ENCODE assay signal across 11 cellular contexts in genomic region chr11:71780771-71781170, GRCh38. TPM values are rescaled to one million over a fixed set of nuclear protein-coding genes. Genes with fewer than 3 reads are reported as not detected.
DNase-seq lines count a peak whose midpoint lies in the region; ATAC-seq and TF ChIP-seq lines count a peak whose summit lies in the region.
"Not testable (repeated sequence)": the region's sequence is repeated elsewhere in the genome, so short reads cannot be mapped to it uniquely, and the experiment has no call there.
"Had no signal": no experiment of that assay in that cellular context is flagged by ENCODE, and none has a peak within 500 bp of the region (broad histone marks: within the 10 kb centered on the region; RNA-seq: fewer than 3 reads in every experiment).

No MANE protein-coding gene starts in this region.

- POLR2A ChIA-PET in HCT116 (lab: Charles Lee) = not testable (repeated sequence)

- not testable (repeated sequence) for H3K4me3 ChIP-seq in HCT116 (replicated peaks in 1 of 2; ENCODE audit: low read depth in 1 of 2, low read length in 2 of 2); colonic mucosa

- H2AFZ ChIP-seq in HCT116 (ENCODE audit: low read depth, low read length, poor library complexity, severe bottlenecking) = not testable (repeated sequence)

- not testable (repeated sequence) for H4K20me1 ChIP-seq in HCT116 (ENCODE audit: insufficient read depth)

- not testable (repeated sequence) for ATAC-seq in HCT116
- peak; percentile 89 for ATAC-seq in left colon

- not testable (repeated sequence) for TF ChIP-seq CTCF in HCT116 (IDR thresholded peaks at IDR 0.05 in 2 of 3, conservative IDR thresholded peaks at IDR 0.05 in 1 of 3; ENCODE audit: borderline replicate concordance in 1 of 3, insufficient read depth in 1 of 3, low read depth in 2 of 3, low read length in 2 of 3); colonic mucosa (IDR thresholded peaks at IDR 0.05)

- H3K79me2 ChIP-seq in HCT116 (ENCODE audit: insufficient read depth, low read length) = not testable (repeated sequence)

- not testable (repeated sequence) for H3K9ac ChIP-seq in HCT116 (ENCODE audit: low read length); colonic mucosa (ENCODE audit: low read depth in 2 of 2, low read length in 2 of 2)

- H3K36me3 ChIP-seq in HCT116 (ENCODE audit: control insufficient read depth in 1 of 2, insufficient read depth in 2 of 2, low read length in 2 of 2); colonic mucosa: not testable (repeated sequence)

- not testable (repeated sequence) for H3K9me3 ChIP-seq in HCT116 (ENCODE audit: control insufficient read depth in 1 of 2, insufficient read depth in 1 of 2, low read depth in 1 of 2, low read length in 2 of 2); colonic mucosa

- not testable (repeated sequence) for BruUV-seq in HCT116 (replicated peaks; lab: Mats Ljungman, UMichigan)

- peaks cover 5 to 15% of the 10 kb centered on the region in 2 experiments; a peak in 3 of 4 replicates for H3K4me1 ChIP-seq in HCT116 (ENCODE audit: control insufficient read depth in 1 of 2, insufficient read depth in 2 of 2, low read length in 2 of 2)
- not testable (repeated sequence) for H3K4me1 ChIP-seq in colonic mucosa

- CTCF ChIA-PET in HCT116 (lab: Charles Lee) = not testable (repeated sequence)

- not testable (repeated sequence) for H3K9me2 ChIP-seq in HCT116 (ENCODE audit: insufficient read depth)

- DNase-seq in A172 (ENCODE audit: low spot score) = peak; percentile 16
- DNase-seq in HCT116 (ENCODE audit: low read depth, low spot score); left colon: not testable (repeated sequence)
- peak; percentile 61 for DNase-seq in NCI-H1105 treated with DMSO at 0.1 percent for 48 hours (lab: John Stamatoyannopoulos, UW)
- peak; percentile 77 for DNase-seq in NCI-H69 (lab: John Stamatoyannopoulos, UW)
- DNase-seq in SW480 (ENCODE audit: low spot score) = peak; percentile 41
- DNase-seq in colonic mucosa = peak; percentile 56
- peak; percentile 27 for DNase-seq in renal cortical epithelial cell (ENCODE audit: low read depth)

- TF ChIP-seq POLR2A in HCT116 (IDR thresholded peaks at IDR 0.05; ENCODE audit: borderline replicate concordance, extremely low read depth, insufficient read depth, insufficient read length) = not testable (repeated sequence)

- not testable (repeated sequence) for H3K27me3 ChIP-seq in HCT116 (ENCODE audit: insufficient read depth, low read length); colonic mucosa

- TF ChIP-seq RAD21 in HCT116 (IDR thresholded peaks at IDR 0.05; ENCODE audit: low read depth) = not testable (repeated sequence)

- peak overlapping the region; percentile 21; the same call in 1 of the 2 replicates for H3K4me2 ChIP-seq in HCT116 (ENCODE audit: low read length)

- not testable (repeated sequence) for H3K27ac ChIP-seq in HCT116 (ENCODE audit: low read depth, low read length); colonic mucosa

- RAD21 ChIA-PET in HCT116 (lab: Charles Lee; ENCODE audit: low non-redundant PET in 1 of 2, low total read pairs in 2 of 2, uncharacterized antibody in 2 of 2, unreplicated experiment in 2 of 2) = not testable (repeated sequence)

- intact Hi-C loops in HCT116 (cut with micrococcal nuclease); colonic mucosa (cut with DNase I); left colon (cut with DNase I, micrococcal nuclease): not testable (repeated sequence)

RNA-seq across cellular contexts. Expression of gene DEFB108B, which starts 52.2 kb away (rescaled TPM):
- total RNA-seq in A172 (2014; rRNA removed; shearing (Covaris generic)) = not detected in 2 replicates
- not detected for total RNA-seq in HCT116 (2021; ENCODE audit: unreplicated experiment)
- polyA plus RNA-seq in HCT116 (2012) = not detected in 2 replicates
- total RNA-seq in colonic mucosa = not detected
- total RNA-seq in left colon = not detected
- not detected in 2 replicates for total RNA-seq in renal cortical epithelial cell
- total RNA-seq: CD4-positive, alpha-beta memory T cell; GM23338; T-cell had no signal
- polyA plus RNA-seq: CD4-positive, alpha-beta memory T cell; GM23338 had no signal
